Comparison of ENCODE assay signal across 9 cellular contexts in the genomic region with DNA sequence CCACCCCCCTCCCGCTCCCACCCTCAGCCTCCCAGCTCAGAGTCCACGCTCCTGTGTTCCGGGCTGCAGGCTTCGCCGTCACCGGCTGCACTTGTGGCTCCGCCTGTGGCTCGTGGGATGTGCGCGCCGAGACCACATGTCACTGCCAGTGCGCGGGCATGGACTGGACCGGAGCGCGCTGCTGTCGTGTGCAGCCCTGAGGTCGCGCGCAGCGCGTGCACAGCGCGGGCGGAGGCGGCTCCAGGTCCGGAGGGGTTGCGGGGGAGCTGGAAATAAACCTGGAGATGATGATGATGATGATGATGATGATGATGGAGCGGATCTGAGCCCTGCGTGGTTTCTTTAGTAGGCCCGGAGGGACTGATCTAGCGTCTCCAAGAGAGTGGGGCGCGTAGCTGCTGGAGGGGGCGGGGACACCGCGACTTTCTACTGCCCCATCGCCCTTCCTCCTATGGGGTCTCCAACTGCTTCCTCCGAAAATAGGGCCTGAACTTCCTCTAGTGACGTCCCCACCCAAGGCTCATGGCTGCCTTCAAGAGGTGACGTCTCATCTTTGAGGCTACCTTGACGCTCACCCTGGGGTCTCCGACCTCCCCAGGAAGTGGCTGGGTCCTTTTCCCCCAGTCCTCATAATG. TPM values are rescaled to one million over a fixed set of nuclear protein-coding genes. Genes with fewer than 3 reads are reported as not detected.
DNase-seq lines count a peak whose midpoint lies in the region; ATAC-seq and TF ChIP-seq lines count a peak whose summit lies in the region.
"Had no signal": no experiment of that assay in that cellular context is flagged by ENCODE, and none has a peak within 500 bp of the region (broad histone marks: within the 10 kb centered on the region; RNA-seq: fewer than 3 reads in every experiment).

No MANE protein-coding gene starts in this region.

- H3K27me3 Mint-ChIP-seq in H9 (ENCODE audit: low read depth) (peaks cover 90% of the 10 kb centered on the region), mesothelial cell of epicardium (ENCODE audit: low read depth) (peaks cover 84% of the 10 kb centered on the region)
- peaks cover 22% of the 10 kb centered on the region for H3K27me3 Mint-ChIP-seq in activated naive CD8-positive, alpha-beta T cell treated with anti-CD3 and anti-CD28 coated beads, Interleukin-2, amount 10 ng/mL, durations not matched to agents 7 days and 5 days

- H3K27ac ChIP-seq in BLaER1 treated with 17β-estradiol and CSF1 and Interleukin-3, amounts not matched to agents 10 nM and 100 nM = peak overlapping the region in 10 of 11 experiments; percentile 44 to 92 (median 86); a peak in 20 of 22 replicates
- H3K27ac ChIP-seq in H9 (ENCODE audit: insufficient read length, low read depth, low read length) (no peak overlapping the region), mesenchymal stem cell (ENCODE audit: low read length, poor library complexity, severe bottlenecking) (no peak overlapping the region)

- H3K23ac ChIP-seq in H9 (ENCODE audit: insufficient read length, low read depth, low read length) (no peak overlapping the region), mesenchymal stem cell (ENCODE audit: low read length in 2 of 2) (no peak overlapping the region)

- H4K8ac ChIP-seq in H9 (replicated peaks; ENCODE audit: insufficient read length, low read depth, low read length) = no peak overlapping the region
- no peak overlapping the region for H4K8ac ChIP-seq in mesenchymal stem cell (ENCODE audit: low read length)

- WGBS in H9 (ENCODE audit: extremely low coverage, insufficient read length, low lambda C conversion rate) = no CpG with 5 or more reads among the region's 43 CpGs
- 48% methylated on average over 42 of the region's 43 CpGs for WGBS in mesenchymal stem cell

- no peak overlapping the region for H3T11ph ChIP-seq in H9 (ENCODE audit: low read length)

- POLR2A ChIA-PET in activated naive CD8-positive, alpha-beta T cell treated with anti-CD3 and anti-CD28 coated beads, Interleukin-2, amount 10 ng/mL, durations not matched to agents 7 days and 5 days (lab: Charles Lee) = interaction anchor here (0.6 to 4.0 kb wide), 3 partner anchors 11 to 17 kb away, joined by 5 to 33 read pairs (median 9); partner anchors contain the start of gene TRAPPC5

- H2BK20ac ChIP-seq in H9 (ENCODE audit: low read depth, low read length, poor library complexity, severe bottlenecking) = no peak overlapping the region

- H3K9me3 ChIP-seq in BLaER1 treated with 17β-estradiol and CSF1 and Interleukin-3, amounts not matched to agents 10 nM and 100 nM (replicated peaks in 1 of 11) = peaks cover 0 to 24% (median 13%) of the 10 kb centered on the region in 11 experiments; a peak in 20 of 22 replicates
- no peaks in the 10 kb centered on the region for H3K9me3 ChIP-seq in H9 (ENCODE audit: control insufficient read depth, low read depth, low read length)
- peaks cover 5% of the 10 kb centered on the region for H3K9me3 ChIP-seq in mesenchymal stem cell (ENCODE audit: control insufficient read depth, low read length)

- no peaks in the 10 kb centered on the region for H4K20me1 ChIP-seq in BLaER1 treated with 17β-estradiol and CSF1 and Interleukin-3, amounts not matched to agents 10 nM and 100 nM
- no peaks in the 10 kb centered on the region for H4K20me1 ChIP-seq in H9 (ENCODE audit: control insufficient read depth, insufficient read depth, insufficient read length)

- H2BK15ac ChIP-seq in H9 (ENCODE audit: low read depth, low read length) (no peak overlapping the region), mesenchymal stem cell (ENCODE audit: low read depth, poor library complexity, severe bottlenecking) (no peak overlapping the region)

- peaks cover 0 to 4% (median 0%) of the 10 kb centered on the region in 11 experiments; a peak in 3 of 22 replicates for H3K27me3 ChIP-seq in BLaER1 treated with 17β-estradiol and CSF1 and Interleukin-3, amounts not matched to agents 10 nM and 100 nM
- H3K27me3 ChIP-seq in H9 (ENCODE audit: insufficient read depth, low read length) (peaks cover 2% of the 10 kb centered on the region; the same call in 1 of the 2 replicates), mesenchymal stem cell (ENCODE audit: control insufficient read depth in 1 of 2, insufficient read depth in 1 of 2, low read length in 2 of 2) (peaks cover 44 to 47% of the 10 kb centered on the region in 2 experiments)

- ATAC-seq in activated naive CD8-positive, alpha-beta T cell treated with anti-CD3 and anti-CD28 coated beads, Interleukin-2, amount 10 ng/mL, durations not matched to agents 7 days and 5 days (ENCODE audit: low read depth) = peak; percentile 81

- H2BK120ac ChIP-seq in H9 (ENCODE audit: low read depth, low read length, poor library complexity, severe bottlenecking) (no peak overlapping the region), mesenchymal stem cell (ENCODE audit: low read depth, low read length) (no peak overlapping the region)

- H3K4me3 Mint-ChIP-seq in H9 (peak overlapping the region; percentile 77 to 93), mesothelial cell of epicardium (peak overlapping the region; percentile 65)
- peak overlapping the region; percentile 79 for H3K4me3 Mint-ChIP-seq in activated naive CD8-positive, alpha-beta T cell treated with anti-CD3 and anti-CD28 coated beads, Interleukin-2, amount 10 ng/mL, durations not matched to agents 7 days and 5 days

- H3K56ac ChIP-seq in H9 (ENCODE audit: insufficient read length, low read depth, low read length) = no peak overlapping the region

- peaks cover 46 to 89% (median 65%) of the 10 kb centered on the region in 10 experiments for H3K4me1 ChIP-seq in BLaER1 treated with 17β-estradiol and CSF1 and Interleukin-3, amounts not matched to agents 10 nM and 100 nM
- H3K4me1 ChIP-seq in H9 (ENCODE audit: insufficient read depth, low read length) = no peaks in the 10 kb centered on the region
- H3K4me1 ChIP-seq in mesenchymal stem cell (ENCODE audit: control insufficient read depth, insufficient read depth, low read depth, low read length) = peaks cover 2% of the 10 kb centered on the region

- H3K4ac ChIP-seq in H9 (ENCODE audit: low read depth, low read length) = no peak overlapping the region
- H3K4ac ChIP-seq in mesenchymal stem cell (ENCODE audit: low read depth in 1 of 2, low read length in 2 of 2) = no peak overlapping the region

- H3K27ac Mint-ChIP-seq in H9 = no peak overlapping the region
- peak overlapping the region; percentile 86 for H3K27ac Mint-ChIP-seq in activated naive CD8-positive, alpha-beta T cell treated with anti-CD3 and anti-CD28 coated beads, Interleukin-2, amount 10 ng/mL, durations not matched to agents 7 days and 5 days
- no peak overlapping the region for H3K27ac Mint-ChIP-seq in mesothelial cell of epicardium

- no peaks in the 10 kb centered on the region for H3K79me1 ChIP-seq in H9 (ENCODE audit: insufficient read depth, low read depth, low read length, poor library complexity, severe bottlenecking)
- no peaks in the 10 kb centered on the region for H3K79me1 ChIP-seq in mesenchymal stem cell (replicated peaks; ENCODE audit: low read length, poor library complexity, severe bottlenecking)

- peak overlapping the region; percentile 84 to 100 (median 96) for H3K4me2 ChIP-seq in BLaER1 treated with 17β-estradiol and CSF1 and Interleukin-3, amounts not matched to agents 10 nM and 100 nM
- H3K4me2 ChIP-seq in H9 (ENCODE audit: insufficient read depth, insufficient read length, low read length) (peak overlapping the region; percentile 57), mesenchymal stem cell (ENCODE audit: low read length, poor library complexity, severe bottlenecking) (no peak overlapping the region)

- H3K79me2 ChIP-seq in H9 (ENCODE audit: insufficient read depth, low read length) = no peaks in the 10 kb centered on the region

- H2BK5ac ChIP-seq in H9 (ENCODE audit: insufficient read length, low read length) = no peak overlapping the region
- H2BK5ac ChIP-seq in mesenchymal stem cell (ENCODE audit: low read depth, low read length, poor library complexity, severe bottlenecking) = no peak overlapping the region

- peaks cover 0 to 7% of the 10 kb centered on the region in 2 experiments; a peak in 2 of 5 replicates for H3K9me3 Mint-ChIP-seq in H9
- no peaks in the 10 kb centered on the region for H3K9me3 Mint-ChIP-seq in activated naive CD8-positive, alpha-beta T cell treated with anti-CD3 and anti-CD28 coated beads, Interleukin-2, amount 10 ng/mL, durations not matched to agents 7 days and 5 days
- H3K9me3 Mint-ChIP-seq in mesothelial cell of epicardium = peaks cover 3% of the 10 kb centered on the region

- H3K36me3 Mint-ChIP-seq in H9 (ENCODE audit: insufficient read depth in 1 of 3, low read depth in 3 of 3) = no peaks in the 10 kb centered on the region; a peak in 1 of 7 replicates
- H3K36me3 Mint-ChIP-seq in activated naive CD8-positive, alpha-beta T cell treated with anti-CD3 and anti-CD28 coated beads, Interleukin-2, amount 10 ng/mL, durations not matched to agents 7 days and 5 days = no peaks in the 10 kb centered on the region
- no peaks in the 10 kb centered on the region for H3K36me3 Mint-ChIP-seq in mesothelial cell of epicardium

- H3K9ac ChIP-seq in BLaER1 treated with 17β-estradiol and CSF1 and Interleukin-3, amounts not matched to agents 10 nM and 100 nM = peak overlapping the region; percentile 31 to 82 (median 68); a peak in 18 of 22 replicates
- H3K9ac ChIP-seq in H9 (ENCODE audit: extremely low read depth, insufficient read length, low read length) = no peak overlapping the region
- H3K9ac ChIP-seq in mesenchymal stem cell (ENCODE audit: low read length) = no peak overlapping the region

- H2AFZ ChIP-seq in H9 (ENCODE audit: low read length) (no peak overlapping the region), mesenchymal stem cell (ENCODE audit: low read depth, low read length) (no peak overlapping the region)

- H3K4me1 Mint-ChIP-seq in H9 (peaks cover 0 to 12% of the 10 kb centered on the region in 2 experiments; a peak in 3 of 4 replicates), mesothelial cell of epicardium (no peaks in the 10 kb centered on the region)
- H3K4me1 Mint-ChIP-seq in activated naive CD8-positive, alpha-beta T cell treated with anti-CD3 and anti-CD28 coated beads, Interleukin-2, amount 10 ng/mL, durations not matched to agents 7 days and 5 days = peaks cover 24% of the 10 kb centered on the region

- H4K91ac ChIP-seq in H9 (ENCODE audit: insufficient read length, low read depth, low read length) = no peak overlapping the region
- no peak overlapping the region for H4K91ac ChIP-seq in mesenchymal stem cell (ENCODE audit: low read length)

- H3K23me2 ChIP-seq in H9 (ENCODE audit: insufficient read length, low read depth, low read length, poor library complexity, severe bottlenecking) = peaks cover 6% of the 10 kb centered on the region

- DNase-seq in H9 (no peak), mesothelial cell of epicardium (ENCODE audit: low spot score in 2 of 2, unreplicated experiment in 2 of 2) (no peak), AML-193 (lab: John Stamatoyannopoulos, UW) (no peak), NCI-H1092 (lab: John Stamatoyannopoulos, UW) (no peak), dedifferentiated amniotic fluid mesenchymal stem cell (ENCODE audit: extremely low spot score) (no peak), mesenchymal stem cell (no peak)
- peak; percentile 75 for DNase-seq in activated naive CD8-positive, alpha-beta T cell treated with anti-CD3 and anti-CD28 coated beads, Interleukin-2, amount 10 ng/mL, durations not matched to agents 7 days and 5 days

- no peaks in the 10 kb centered on the region for H3K36me3 ChIP-seq in BLaER1 treated with 17β-estradiol and CSF1 and Interleukin-3, amounts not matched to agents 10 nM and 100 nM
- H3K36me3 ChIP-seq in mesenchymal stem cell (ENCODE audit: control insufficient read depth in 1 of 2, insufficient read depth in 2 of 2, low read depth in 1 of 2, low read length in 2 of 2) = no peaks in the 10 kb centered on the region

- H4K5ac ChIP-seq in H9 (ENCODE audit: insufficient read length, low read depth, low read length) = no peak overlapping the region

- H2BK12ac ChIP-seq in H9 (ENCODE audit: insufficient read length, low read depth, low read length) = no peak overlapping the region
- H2BK12ac ChIP-seq in mesenchymal stem cell (ENCODE audit: low read length in 2 of 2) = no peak overlapping the region

- H3K18ac ChIP-seq in H9 (ENCODE audit: insufficient read length, low read depth, low read length) (peak overlapping the region; percentile 10), mesenchymal stem cell (ENCODE audit: low read depth in 1 of 2, low read length in 2 of 2) (no peak overlapping the region)

- TF ChIP-seq CTCF in H9 (conservative IDR thresholded peaks at IDR 0.05) = no peak
- TF ChIP-seq CTCF in mesothelial cell of epicardium (IDR thresholded peaks at IDR 0.05; ENCODE audit: unreplicated experiment) = no peak

- H2AK5ac ChIP-seq in H9 (ENCODE audit: insufficient read length, low read length) = no peak overlapping the region
- no peak overlapping the region for H2AK5ac ChIP-seq in mesenchymal stem cell (ENCODE audit: low read length, severe bottlenecking)

- H3K14ac ChIP-seq in H9 (ENCODE audit: insufficient read depth, low read length) (no peak overlapping the region), mesenchymal stem cell (ENCODE audit: low read length in 2 of 2) (no peak overlapping the region)

- H3K4me3 ChIP-seq in BLaER1 treated with 17β-estradiol and CSF1 and Interleukin-3, amounts not matched to agents 10 nM and 100 nM = peak overlapping the region; percentile 15 to 74 (median 52); a peak in 19 of 20 replicates
- no peak overlapping the region for H3K4me3 ChIP-seq in mesenchymal stem cell (ENCODE audit: insufficient read depth in 1 of 2, low read depth in 1 of 2, low read length in 2 of 2)

RNA-seq across cellular contexts. Expression of gene RETN, which starts 1.4 kb away (rescaled TPM):
- total RNA-seq in H9 (2021) (not detected in 2 replicates), mesothelial cell of epicardium (not detected in 3 replicates)
- 1 to 10 TPM; 4.4 to 4.8 TPM for total RNA-seq in activated naive CD8-positive, alpha-beta T cell treated with anti-CD3 and anti-CD28 coated beads, Interleukin-2, amount 10 ng/mL, durations not matched to agents 7 days and 5 days
- polyA plus RNA-seq in mesenchymal stem cell (2013, experiment 1 of 2) = not detected
- not detected for polyA plus RNA-seq in mesenchymal stem cell (2013, experiment 2 of 2)
- total RNA-seq: frontal cortex had no signal

RNA-seq across cellular contexts. Expression of gene MCEMP1, which starts 6.6 kb away (rescaled TPM):
- 0.13 TPM in 1 of 2 replicates, not detected in the other for total RNA-seq in H9 (2021)
- total RNA-seq in activated naive CD8-positive, alpha-beta T cell treated with anti-CD3 and anti-CD28 coated beads, Interleukin-2, amount 10 ng/mL, durations not matched to agents 7 days and 5 days = not detected
- total RNA-seq in mesothelial cell of epicardium = not detected in 3 replicates
- not detected for polyA plus RNA-seq in mesenchymal stem cell (2013, experiment 1 of 2)
- not detected for polyA plus RNA-seq in mesenchymal stem cell (2013, experiment 2 of 2)
- total RNA-seq: frontal cortex had no signal

RNA-seq across cellular contexts. Expression of gene TRAPPC5, which starts 10.4 kb away (rescaled TPM):
- total RNA-seq in H9 (2021) = 77.4 and 87.8 TPM in 2 replicates
- 10 to 100 TPM; 74.4 to 79.8 TPM for total RNA-seq in activated naive CD8-positive, alpha-beta T cell treated with anti-CD3 and anti-CD28 coated beads, Interleukin-2, amount 10 ng/mL, durations not matched to agents 7 days and 5 days
- 83.9 to 93.7 TPM (median 85.2 TPM) in 3 replicates for total RNA-seq in mesothelial cell of epicardium
- polyA plus RNA-seq in mesenchymal stem cell (2013, experiment 1 of 2) = 88.2 TPM
- polyA plus RNA-seq in mesenchymal stem cell (2013, experiment 2 of 2) = 93.7 TPM

RNA-seq across cellular contexts. Expression of gene FCER2, which starts 31.7 kb away (rescaled TPM):
- total RNA-seq in H9 (2021) (not detected in 2 replicates), mesothelial cell of epicardium (not detected in 3 replicates)
- under 1 TPM; 0.19 to 0.26 TPM for total RNA-seq in activated naive CD8-positive, alpha-beta T cell treated with anti-CD3 and anti-CD28 coated beads, Interleukin-2, amount 10 ng/mL, durations not matched to agents 7 days and 5 days
- polyA plus RNA-seq in mesenchymal stem cell (2013, experiment 1 of 2) = not detected
- not detected for polyA plus RNA-seq in mesenchymal stem cell (2013, experiment 2 of 2)
- total RNA-seq: frontal cortex had no signal

RNA-seq across cellular contexts. Expression of gene STXBP2, which starts 33.4 kb away (rescaled TPM):
- total RNA-seq in H9 (2021) (80.3 and 92.5 TPM in 2 replicates), mesothelial cell of epicardium (88.1 to 99.0 TPM (median 97.7 TPM) in 3 replicates)
- 100 to 1,000 TPM; 170 to 189 TPM for total RNA-seq in activated naive CD8-positive, alpha-beta T cell treated with anti-CD3 and anti-CD28 coated beads, Interleukin-2, amount 10 ng/mL, durations not matched to agents 7 days and 5 days
- 21.9 TPM for polyA plus RNA-seq in mesenchymal stem cell (2013, experiment 1 of 2)
- polyA plus RNA-seq in mesenchymal stem cell (2013, experiment 2 of 2) = 19.8 TPM

Comparison
In these comparisons a context has a peak if more than half of its experiments do, and no peak if none do; other contexts are left out.
1. H3K27ac ChIP-seq: peak in BLaER1 treated with 17β-estradiol and CSF1 and Interleukin-3, amounts not matched to agents 10 nM and 100 nM (10 of 11); none in H9 (single experiment) and mesenchymal stem cell (single experiment).
2. H3K4me3 ChIP-seq: peak in BLaER1 treated with 17β-estradiol and CSF1 and Interleukin-3, amounts not matched to agents 10 nM and 100 nM (10 of 10); none in mesenchymal stem cell (0 of 2).
3. H3K9ac ChIP-seq: peak in BLaER1 treated with 17β-estradiol and CSF1 and Interleukin-3, amounts not matched to agents 10 nM and 100 nM (11 of 11); none in H9 (single experiment) and mesenchymal stem cell (single experiment).
4. Peak in every context shown above with its lines, with median percentiles within 50 percentile points of each other: H3K4me3 Mint-ChIP-seq.